ENCODE assay signal across 39 cellular contexts in genomic region chr10:80296942-80297341, GRCh38. TPM values are rescaled to one million over a fixed set of nuclear protein-coding genes. Genes with fewer than 3 reads are reported as not detected.
"Had no signal": no experiment of that assay in that cellular context is flagged by ENCODE, and none has a peak within 500 bp of the region (broad histone marks: within the 10 kb centered on the region; RNA-seq: fewer than 3 reads in every experiment).

No MANE protein-coding gene starts in this region.

- H3K9me3 ChIP-seq: MG63 had no signal

- H3K27me3 ChIP-seq: MG63 had no signal

- DNase-seq: Kasumi-1, MG63, MM.1S, MV-4-11, NCI-H1048, NCI-H1092, NCI-H1092 treated with DMSO at 0.1 percent for 48 hours, NCI-H1105, NCI-H1105 treated with DMSO at 0.1 percent for 48 hours, NCI-H1417, NCI-H1417 treated with DMSO at 0.1 percent for 48 hours, NCI-H1436, NCI-H1436 treated with DMSO at 0.1 percent for 48 hours, NCI-H146, NCI-H1694, NCI-H1694 treated with DMSO at 0.1 percent for 48 hours, NCI-H187, NCI-H187 treated with DMSO at 0.1 percent for 48 hours, NCI-H1930, NCI-H2029, NCI-H2029 treated with DMSO at 0.1 percent for 48 hours, NCI-H2081, NCI-H2081 treated with DMSO at 0.1 percent for 48 hours, NCI-H2107, NCI-H2171, NCI-H2171 treated with DMSO at 0.1 percent for 48 hours, NCI-H2227 treated with DMSO at 0.1 percent for 48 hours, NCI-H226, NCI-H345, NCI-H446, NCI-H446 treated with DMSO at 0.1 percent for 48 hours, NCI-H510A, NCI-H510A treated with DMSO at 0.1 percent for 48 hours, NCI-H524, NCI-H524 treated with DMSO at 0.1 percent for 48 hours had no signal

- H3K36me3 ChIP-seq: MG63 had no signal

- H3K4me3 ChIP-seq: MG63 had no signal

RNA-seq across cellular contexts. Expression of gene MAT1A, which starts 7.5 kb away (rescaled TPM):
- total RNA-seq: LHCN-M2, M059J had no signal

RNA-seq across cellular contexts. Expression of gene DYDC1, which starts 59.6 kb away (rescaled TPM):
- total RNA-seq: LHCN-M2, M059J, MCF 10A, NCI-H460 had no signal

RNA-seq across cellular contexts. Expression of gene DYDC2, which starts 59.6 kb away (rescaled TPM):
- total RNA-seq: LHCN-M2, M059J, MCF 10A, NCI-H460 had no signal
